ENCODE assay signal across 1 cellular context in the genomic region with DNA sequence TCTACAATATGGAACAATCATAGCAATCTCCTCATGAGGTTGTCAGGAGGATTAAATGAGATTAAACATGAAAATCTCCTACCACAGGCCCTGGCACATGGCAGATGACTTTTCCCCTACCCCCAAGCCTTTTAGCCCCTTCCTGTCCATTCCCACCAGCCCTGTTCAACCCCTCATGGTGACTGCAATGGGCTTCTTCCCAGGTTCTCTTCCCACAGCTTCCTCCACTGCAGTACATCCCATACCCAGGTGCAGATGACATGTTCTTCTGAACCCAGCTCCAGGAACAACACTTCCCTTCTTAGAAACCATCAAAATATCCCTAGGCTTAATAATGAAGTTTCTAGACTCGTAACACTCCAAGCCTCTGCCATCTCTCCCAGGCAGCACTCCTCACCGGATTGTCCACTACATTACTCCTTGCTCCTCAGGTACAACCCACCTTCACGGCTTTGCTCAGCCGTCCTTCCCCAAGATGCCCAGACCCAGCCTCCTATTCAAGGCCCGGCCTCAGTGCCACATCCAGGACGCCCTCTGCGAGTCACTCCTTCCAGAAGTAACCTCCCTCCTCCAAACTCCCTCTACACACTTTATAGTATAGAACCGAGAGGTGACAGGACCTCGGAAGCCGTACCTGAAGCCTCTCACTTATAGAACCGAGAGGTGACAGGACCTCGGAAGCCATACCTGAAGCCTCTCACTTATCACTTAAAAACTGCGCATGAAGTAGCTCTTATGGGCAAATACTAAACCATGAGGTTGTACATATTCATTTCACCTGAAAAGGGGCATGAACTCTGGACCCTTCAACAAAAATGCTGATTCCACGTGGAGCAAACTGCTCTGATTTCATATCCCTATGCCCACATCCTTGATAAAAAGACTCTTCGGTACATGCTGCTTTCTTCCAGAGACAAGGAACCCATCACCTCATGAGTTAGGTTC.
TF ChIP-seq lines count a peak whose summit lies in the region.

No MANE protein-coding gene starts in this region.

TF ChIP-seq in WTC11, 78 proteins besides CTCF, POLR2A, EP300 and RAD21 (continued from another document):
- no peak for TF ChIP-seq FOXK1 (CRISPR knock-in tag; IDR thresholded peaks at IDR 0.05)
